1 cellular context compared by ENCODE assay signal in genomic region chr4:86960557-86960959, GRCh38.
TF ChIP-seq lines count a peak whose summit lies in the region.

No MANE protein-coding gene starts in this region.

TF ChIP-seq in HepG2, 621 proteins besides CTCF, POLR2A, EP300 and RAD21 (continued from another document):
- no peak for TF ChIP-seq THAP9 (CRISPR knock-in tag; IDR thresholded peaks at IDR 0.05; ENCODE audit: borderline replicate concordance)
- TF ChIP-seq PREB (CRISPR knock-in tag; IDR thresholded peaks at IDR 0.05): no peak
- 0 out of 2 replicates have a peak, but pooled peaks have one; percentile 36 for TF ChIP-seq SIX1 (CRISPR knock-in tag; IDR thresholded peaks at IDR 0.05; ENCODE audit: borderline replicate concordance)
